Comparison of ENCODE assay signal across 10 cellular contexts in genomic region chr7:95395755-95396135, GRCh38. TPM values are rescaled to one million over a fixed set of nuclear protein-coding genes. Genes with fewer than 3 reads are reported as not detected.
DNase-seq lines count a peak whose midpoint lies in the region; ATAC-seq, FAIRE-seq and TF ChIP-seq lines count a peak whose summit lies in the region.
"Had no signal": no experiment of that assay in that cellular context is flagged by ENCODE, and none has a peak within 500 bp of the region (broad histone marks: within the 10 kb centered on the region; RNA-seq: fewer than 3 reads in every experiment).

No MANE protein-coding gene starts in this region.

- no peaks in the 10 kb centered on the region for H3K36me3 ChIP-seq in K562 (ENCODE audit: control insufficient read depth, insufficient read depth, low read length)
- no peaks in the 10 kb centered on the region for H3K36me3 ChIP-seq in mucosa of stomach (ENCODE audit: control insufficient read depth, insufficient read depth, low read length)
- no peaks in the 10 kb centered on the region for H3K36me3 ChIP-seq in aorta (ENCODE audit: control insufficient read depth in 1 of 2, insufficient read depth in 2 of 2, low read length in 1 of 2)

- no peaks in the 10 kb centered on the region for H4K20me1 ChIP-seq in K562 (replicated peaks; ENCODE audit: control insufficient read depth, insufficient read depth, low read length)

- peak overlapping the region in 1 of 2 experiments; percentile 82; a peak in 1 of 4 replicates for H3K9ac ChIP-seq in K562 (ENCODE audit: insufficient read depth in 1 of 2, low read depth in 2 of 2, low read length in 2 of 2)
- H3K9ac ChIP-seq in mucosa of stomach (ENCODE audit: low read length), result peak overlapping the region; percentile 68

- peak; percentile 46 to 47 for ATAC-seq in A549
- no peak; the same call in 1 of the 3 replicates for ATAC-seq in K562
- no peak for ATAC-seq in aorta (ENCODE audit: low FRiP score)
- ATAC-seq in GM21723 (IDR thresholded peaks at IDR 0.05; ENCODE audit: unreplicated experiment), result no peak

- H3K79me2 ChIP-seq in K562 (ENCODE audit: control insufficient read depth, insufficient read depth, low read length), result no peaks in the 10 kb centered on the region

- in situ Hi-C loops in K562 (cut with MboI), result no loop called here

- peak overlapping the region; percentile 90 to 97 for H3K27ac ChIP-seq in A549
- no peak overlapping the region for H3K27ac ChIP-seq in K562 (ENCODE audit: extremely low read depth, low read depth, low read length)
- H3K27ac ChIP-seq in aorta (ENCODE audit: low read depth in 1 of 2, low read length in 2 of 2), result no peak overlapping the region

- DNase-seq in A549 (ENCODE audit: low read depth in 1 of 2, low spot score in 1 of 2) (no peak), K562 (ENCODE audit: extremely low read depth in 1 of 4, low spot score in 3 of 4) (no peak), aorta (no peak), amniotic stem cell (lab: John Stamatoyannopoulos, UW) (no peak), NCI-H1092 treated with DMSO at 0.1 percent for 48 hours (lab: John Stamatoyannopoulos, UW) (no peak)

- no peaks in the 10 kb centered on the region for H3K9me1 ChIP-seq in K562 (ENCODE audit: control insufficient read depth, insufficient read depth, low read length)

- CTCF ChIA-PET in A549 (lab: Yijun Ruan, JAX), result interaction anchor here (0.6 to 9.8 kb wide), 61 partner anchors 9 to 1105 kb away, joined by 3 to 176 read pairs (median 5); partner anchors contain the start of genes ASB4 and PON2
- CTCF ChIA-PET in K562 (lab: Yijun Ruan, JAX; ENCODE audit: low intra/inter-chr PET ratio), result interaction anchor here (1.5 kb wide), 1 partner anchor 81 kb away, joined by 4 read pairs; no protein-coding TSS in a partner anchor

- under 1% methylated on average over 11 of the region's 11 CpGs for WGBS in A549 (ENCODE audit: missing lambda C conversion rate)
- 12% methylated on average over 11 of the region's 11 CpGs for WGBS in K562 (ENCODE audit: insufficient coverage, low coverage, missing lambda C conversion rate)
- WGBS in aorta, 2 donors, result 79 to 81% methylated on average over 11 of the region's 11 CpGs

- H3K4me3 ChIP-seq in A549 (peak overlapping the region; percentile 62), GM12875 (ENCODE audit: low read depth, low read length) (peak overlapping the region; percentile 62), K562 (peak overlapping the region; percentile 42), mucosa of stomach (ENCODE audit: low read length) (peak overlapping the region; percentile 21), aorta (ENCODE audit: low read length in 2 of 2) (no peak overlapping the region)

- H3K4me1 ChIP-seq in A549 (peaks cover 49% of the 10 kb centered on the region), K562 (replicated peaks in 1 of 2; ENCODE audit: control insufficient read depth in 2 of 2, insufficient read depth in 2 of 2, low read length in 2 of 2) (peaks cover 0 to 8% of the 10 kb centered on the region in 2 experiments; a peak in 3 of 5 replicates), mucosa of stomach (ENCODE audit: control insufficient read depth, insufficient read depth, low read length) (no peaks in the 10 kb centered on the region), aorta (ENCODE audit: control insufficient read depth in 1 of 2, insufficient read depth in 2 of 2, low read length in 2 of 2) (no peaks in the 10 kb centered on the region)

- TF ChIP-seq CTCF in A549 (IDR thresholded peaks at IDR 0.05), result no peak
- no peak for TF ChIP-seq CTCF in GM12875 (IDR thresholded peaks at IDR 0.05; ENCODE audit: borderline replicate concordance, insufficient read depth, low read depth, low read length)
- TF ChIP-seq CTCF in K562 (IDR thresholded peaks at IDR 0.05 in 2 of 3, conservative IDR thresholded peaks at IDR 0.05 in 1 of 3; ENCODE audit: insufficient read depth in 2 of 3, low read depth in 1 of 3, low read length in 3 of 3), result no peak

- H2AFZ ChIP-seq in K562 (ENCODE audit: low read depth, low read length), result peak overlapping the region; percentile 93

- TF ChIP-seq POLR2A in A549 (IDR thresholded peaks at IDR 0.05; ENCODE audit: low read length), result no peak
- no peak for TF ChIP-seq POLR2A in K562 (conservative IDR thresholded peaks at IDR 0.05)

- TF ChIP-seq EP300 in A549 (IDR thresholded peaks at IDR 0.05) (no peak), K562 (IDR thresholded peaks at IDR 0.05; ENCODE audit: low read length) (no peak)

- POLR2A ChIA-PET in A549 (lab: Yijun Ruan, JAX) (interaction anchor here (0.8 to 3.2 kb wide), 7 partner anchors 15 to 739 kb away, joined by 3 to 26 read pairs (median 8); partner anchors contain the start of gene PON2), K562 (lab: Yijun Ruan, JAX) (interaction anchor here (1.1 kb wide), 1 partner anchor 9 kb away, joined by 3 read pairs; no protein-coding TSS in a partner anchor)

- H3K9me3 ChIP-seq in A549 (no peaks in the 10 kb centered on the region), K562 (replicated peaks; ENCODE audit: control insufficient read depth, insufficient read depth, low read depth, low read length) (no peaks in the 10 kb centered on the region), mucosa of stomach (ENCODE audit: control insufficient read depth, low read length) (no peaks in the 10 kb centered on the region), aorta (ENCODE audit: control insufficient read depth, low read length) (no peaks in the 10 kb centered on the region)

- intact Hi-C loops in K562 (cut with micrococcal nuclease), result loop anchor here (2.0 kb wide), 1 partner anchor 81 kb away; no protein-coding TSS in a partner anchor
- intact Hi-C loops in aorta (cut with DNase I), result no loop called here

- no TSS peak for BruUV-seq in K562 (replicated peaks; lab: Mats Ljungman, UMichigan)

- H3K4me2 ChIP-seq in A549, result peak overlapping the region; percentile 89
- peak overlapping the region; percentile 81 for H3K4me2 ChIP-seq in K562 (ENCODE audit: insufficient read depth, low read length)

- H3K27me3 ChIP-seq in K562 (ENCODE audit: control insufficient read depth in 2 of 2, insufficient read depth in 2 of 2, low read length in 2 of 2) (peaks cover 11 to 22% of the 10 kb centered on the region in 2 experiments; a peak in 4 of 5 replicates), mucosa of stomach (ENCODE audit: control insufficient read depth, insufficient read depth, low read length) (peaks cover 5% of the 10 kb centered on the region), aorta (ENCODE audit: control insufficient read depth in 1 of 2, insufficient read depth in 2 of 2, low read length in 1 of 2) (no peaks in the 10 kb centered on the region)

- FAIRE-seq in A549 (lab: Jason Lieb, UNC) (peak; percentile 13), K562 (lab: Jason Lieb, UNC) (no peak)
- FAIRE-seq: endometrium had no signal

- TF ChIP-seq RAD21 in A549 (conservative IDR thresholded peaks at IDR 0.05 in 1 of 2, IDR thresholded peaks at IDR 0.05 in 1 of 2) (no peak), K562 (CRISPR knock-in tag; conservative IDR thresholded peaks at IDR 0.05 in 1 of 2, IDR thresholded peaks at IDR 0.05 in 1 of 2) (no peak)

RNA-seq across cellular contexts. Expression of gene PON3, which starts 0.4 kb away (rescaled TPM):
- polyA plus RNA-seq in A549 (2011; rRNA removed) (142 and 161 TPM in 2 replicates), A549 (2017; fragmentation: RNase III; extraction: RNeasy Plus Mini Kit Qiagen cat#74134 plus additional on column Dnase treatment) (35.3 to 49.0 TPM (median 48.7 TPM) in 3 replicates), K562 (2011; rRNA removed) (0.38 TPM in 1 of 2 replicates, not detected in the other), K562 (2014; fragmentation: Illumina TruSeq; extraction: Trizol) (not detected in 2 replicates), K562 (2014; fragmentation: Nextera tagmentation; extraction: Ambion mirVana) (under 1 TPM in 1 of 2 experiments, not detected in 1; 0.15 TPM), K562 (2014; rRNA removed) (not detected in 2 replicates), aorta (1 to 10 TPM in 1 of 2 donors, not detected in 1; 2.5 TPM)
- 32.2 and 34.0 TPM in 2 replicates for polyA plus RNA-seq in A549 (2012; cell fraction: cytosol; rRNA removed)
- polyA plus RNA-seq in A549 (2012; cell fraction: nucleus; rRNA removed), result 19.9 and 25.3 TPM in 2 replicates
- polyA minus RNA-seq in A549 (2011; rRNA and poly(A)+ RNA removed), result 47.5 and 50.1 TPM in 2 replicates
- not detected in 2 replicates for total RNA-seq in K562 (2011; cell fraction: chromatin; rRNA removed; ENCODE audit: low replicate concordance)
- total RNA-seq in K562 (2011; cell fraction: nucleolus; rRNA removed), result 0.39 TPM in 1 of 2 replicates, not detected in the other
- total RNA-seq in K562 (2011; cell fraction: nucleoplasm; rRNA removed), result not detected in 2 replicates
- total RNA-seq in K562 (2014; rRNA removed) (not detected in 2 replicates), K562 (2014; rRNA removed; fragmentation: Illumina TruSeq; extraction: Trizol) (not detected in 2 replicates), K562 (2015; rRNA removed; fragmentation: Illumina TruSeq; extraction: Trizol) (0.18 TPM in 1 of 2 replicates, not detected in the other), K562 (2021) (not detected in 2 replicates), aorta (1 to 10 TPM in 1 of 2 donors, under 1 TPM in 1; 0.55 to 5.5 TPM)
- not detected in 2 replicates for polyA plus RNA-seq in K562 (2011; cell fraction: cytosol; rRNA removed)
- polyA plus RNA-seq in K562 (2011; cell fraction: nucleus; rRNA removed), result not detected in 2 replicates
- polyA plus RNA-seq in K562 (2012), result 0.08 TPM in 1 of 2 replicates, not detected in the other
- 0.21 TPM in 1 of 2 replicates, not detected in the other for polyA minus RNA-seq in K562 (2011; rRNA and poly(A)+ RNA removed)
- not detected in 2 replicates for polyA minus RNA-seq in K562 (2011; cell fraction: cytosol; rRNA and poly(A)+ RNA removed)
- 0.11 and 0.13 TPM in 2 replicates for polyA minus RNA-seq in K562 (2011; cell fraction: nucleus; rRNA and poly(A)+ RNA removed)
- total RNA-seq: T-helper 1 cell treated with Interleukin-12 subunit alpha and Interleukin-12 subunit beta and Interleukin-4 antibody, amounts not matched to agents 30 ng/mL and 1 ng/mL, for 36 hours had no signal

RNA-seq across cellular contexts. Expression of gene PON2, which starts 39.1 kb away (rescaled TPM):
- polyA plus RNA-seq in A549 (2011; rRNA removed) (829 TPM in 2 replicates), A549 (2017; fragmentation: RNase III; extraction: RNeasy Plus Mini Kit Qiagen cat#74134 plus additional on column Dnase treatment) (325 to 395 TPM (median 381 TPM) in 3 replicates), K562 (2011; rRNA removed) (13.0 and 30.1 TPM in 2 replicates), K562 (2014; fragmentation: Illumina TruSeq; extraction: Trizol) (19.4 and 23.7 TPM in 2 replicates), K562 (2014; fragmentation: Nextera tagmentation; extraction: Ambion mirVana) (10 to 100 TPM in 1 of 2 experiments, 1 to 10 TPM in 1; 8.5 to 10.4 TPM), K562 (2014; rRNA removed) (21.5 and 25.1 TPM in 2 replicates), aorta (10 to 100 TPM; 27.9 to 60.3 TPM)
- polyA plus RNA-seq in A549 (2012; cell fraction: cytosol; rRNA removed), result 164 and 181 TPM in 2 replicates
- 144 and 182 TPM in 2 replicates for polyA plus RNA-seq in A549 (2012; cell fraction: nucleus; rRNA removed)
- 137 and 147 TPM in 2 replicates for polyA minus RNA-seq in A549 (2011; rRNA and poly(A)+ RNA removed)
- 26.9 and 76.6 TPM in 2 replicates for total RNA-seq in K562 (2011; cell fraction: chromatin; rRNA removed; ENCODE audit: low replicate concordance)
- total RNA-seq in K562 (2011; cell fraction: nucleolus; rRNA removed), result 18.2 and 21.1 TPM in 2 replicates
- total RNA-seq in K562 (2011; cell fraction: nucleoplasm; rRNA removed), result 48.1 and 70.0 TPM in 2 replicates
- total RNA-seq in K562 (2014; rRNA removed) (15.8 and 15.9 TPM in 2 replicates), K562 (2014; rRNA removed; fragmentation: Illumina TruSeq; extraction: Trizol) (21.4 and 21.9 TPM in 2 replicates), K562 (2015; rRNA removed; fragmentation: Illumina TruSeq; extraction: Trizol) (23.8 and 29.3 TPM in 2 replicates), K562 (2021) (14.6 and 16.7 TPM in 2 replicates), aorta (10 to 100 TPM; 44.3 to 59.4 TPM)
- 7.5 and 8.6 TPM in 2 replicates for polyA plus RNA-seq in K562 (2011; cell fraction: cytosol; rRNA removed)
- polyA plus RNA-seq in K562 (2011; cell fraction: nucleus; rRNA removed), result 22.3 and 43.1 TPM in 2 replicates
- polyA plus RNA-seq in K562 (2012), result 13.0 and 16.1 TPM in 2 replicates
- 6.0 and 18.4 TPM in 2 replicates for polyA minus RNA-seq in K562 (2011; rRNA and poly(A)+ RNA removed)
- 3.2 and 10.2 TPM in 2 replicates for polyA minus RNA-seq in K562 (2011; cell fraction: cytosol; rRNA and poly(A)+ RNA removed)
- polyA minus RNA-seq in K562 (2011; cell fraction: nucleus; rRNA and poly(A)+ RNA removed), result 9.7 and 24.1 TPM in 2 replicates

Comparison
In these comparisons a context has a peak if more than half of its experiments do, and no peak if none do; other contexts are left out.
1. ATAC-seq: peak in A549 (2 of 2); none in K562 (single experiment), aorta (single experiment) and GM21723 (single experiment).
2. H3K27ac ChIP-seq: peak in A549 (2 of 2); none in K562 (single experiment) and aorta (0 of 2).
3. H3K4me3 ChIP-seq: peak in A549 (single experiment), GM12875 (single experiment), K562 (single experiment) and mucosa of stomach (single experiment); none in aorta (0 of 2).
4. RNA of gene PON3, which starts 0.4 kb away (polyA plus RNA-seq): 19.9 to 161 TPM in A549; 2.5 TPM in aorta and 0.08 to 0.38 TPM in K562; every median in the first group is over 4 times any median in the second.